In the genomic region with DNA sequence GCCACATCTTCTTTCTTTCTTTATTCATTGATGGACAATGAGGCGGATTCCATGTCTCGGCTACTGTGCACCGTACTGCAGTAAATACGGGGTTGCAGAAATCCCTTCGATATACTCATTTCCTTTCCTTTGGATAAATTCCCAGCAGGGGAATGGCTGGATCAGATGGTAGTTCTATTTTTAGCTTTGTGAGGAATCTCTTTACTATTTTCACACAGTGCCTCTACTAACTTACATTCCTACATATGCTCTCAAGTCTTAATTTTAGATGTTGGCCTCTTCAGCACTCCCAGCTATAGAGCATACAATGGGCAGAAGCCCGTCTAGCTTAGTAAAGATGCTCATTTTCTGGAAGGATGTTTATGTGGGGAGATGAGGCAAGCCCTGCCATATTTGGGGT, we compare ENCODE assay signal across 25 cellular contexts.
DNase-seq lines count a peak whose midpoint lies in the region; ATAC-seq and TF ChIP-seq lines count a peak whose summit lies in the region.
"Had no signal": no experiment of that assay in that cellular context is flagged by ENCODE, and none has a peak within 500 bp of the region (broad histone marks: within the 10 kb centered on the region; RNA-seq: fewer than 3 reads in every experiment).

No MANE protein-coding gene starts in this region.

- H3K4me3 ChIP-seq in AG04449 (ENCODE audit: low read depth, low read length) (no peak overlapping the region), astrocyte of the spinal cord (ENCODE audit: low read depth, low read length) (no peak overlapping the region), mesenchymal stem cell (ENCODE audit: insufficient read depth in 1 of 2, low read depth in 1 of 2, low read length in 2 of 2) (no peak overlapping the region), left lung (no peak overlapping the region)
- H3K4me3 ChIP-seq: SJCRH30, vagina had no signal

- H2AFZ ChIP-seq in mesenchymal stem cell (ENCODE audit: low read depth, low read length): no peak overlapping the region

- DNase-seq in AG04449 (ENCODE audit: low read depth, low spot score) (peak; percentile 49), HFFc6 (peak; percentile 26), astrocyte of the spinal cord (ENCODE audit: low read depth, low spot score) (peak; percentile 54), mesenchymal stem cell (peak; percentile 87), left lung (no peak), T-helper 1 cell (no peak), nucleus accumbens (lab: John Stamatoyannopoulos, UW) (no peak)
- DNase-seq: activated CD4-positive, alpha-beta T cell treated with anti-CD3 and anti-CD28 coated beads, Interleukin-2, amount 10 ng/mL, durations not matched to agents 24 days and 14 days; activated naive CD8-positive, alpha-beta T cell treated with anti-CD3 and anti-CD28 coated beads, Interleukin-2, amount 10 ng/mL, durations not matched to agents 7 days and 5 days; central memory CD4-positive, alpha-beta T cell; DMS153; effector CD8-positive, alpha-beta T cell; glutamatergic neuron; GOT3; Karpas-422; NCI-H1048; NCI-H187 treated with DMSO at 0.1 percent for 48 hours; NCI-H226; NCI-H774; SJCRH30; stimulated activated CD8-positive, alpha-beta memory T cell treated with anti-CD3 and anti-CD28 coated beads, Interleukin-4, amount 100 ng/mL, for 48 hours; T-helper 17 cell had no signal

- no peak overlapping the region for H3K9ac ChIP-seq in mesenchymal stem cell (ENCODE audit: low read length)

- no peak overlapping the region for H4K8ac ChIP-seq in mesenchymal stem cell (ENCODE audit: low read length)

- H2BK12ac ChIP-seq in mesenchymal stem cell (ENCODE audit: low read length in 2 of 2): no peak overlapping the region

- H3K79me1 ChIP-seq in mesenchymal stem cell (replicated peaks; ENCODE audit: low read length, poor library complexity, severe bottlenecking): no peaks in the 10 kb centered on the region

- no peak overlapping the region for H2BK5ac ChIP-seq in mesenchymal stem cell (ENCODE audit: low read depth, low read length, poor library complexity, severe bottlenecking)

- H3K27me3 ChIP-seq in mesenchymal stem cell (ENCODE audit: control insufficient read depth in 1 of 2, insufficient read depth in 1 of 2, low read length in 2 of 2) (no peaks in the 10 kb centered on the region), left lung (no peaks in the 10 kb centered on the region)
- H3K27me3 ChIP-seq: SJCRH30, vagina had no signal

- no peak overlapping the region for H3K4me3 Mint-ChIP-seq in HFFc6
- H3K4me3 Mint-ChIP-seq: activated CD4-positive, alpha-beta T cell treated with anti-CD3 and anti-CD28 coated beads, Interleukin-2, amount 10 ng/mL, durations not matched to agents 24 days and 14 days; activated naive CD8-positive, alpha-beta T cell treated with anti-CD3 and anti-CD28 coated beads, Interleukin-2, amount 10 ng/mL, durations not matched to agents 7 days and 5 days; T-helper 17 cell had no signal

- no peak overlapping the region for H2BK120ac ChIP-seq in mesenchymal stem cell (ENCODE audit: low read depth, low read length)

- peaks cover 4% of the 10 kb centered on the region; the same call in 1 of the 2 replicates for H3K9me3 Mint-ChIP-seq in HFFc6
- H3K9me3 Mint-ChIP-seq: activated CD4-positive, alpha-beta T cell treated with anti-CD3 and anti-CD28 coated beads, Interleukin-2, amount 10 ng/mL, durations not matched to agents 24 days and 14 days; activated naive CD8-positive, alpha-beta T cell treated with anti-CD3 and anti-CD28 coated beads, Interleukin-2, amount 10 ng/mL, durations not matched to agents 7 days and 5 days had no signal

- CTCF ChIA-PET in AG04449 (lab: Yijun Ruan, JAX): no interaction called here

- POLR2A ChIA-PET in AG04449 (lab: Yijun Ruan, JAX): no interaction called here

- no peaks in the 10 kb centered on the region; the same call in none of the 2 replicates for H3K27me3 Mint-ChIP-seq in HFFc6 (ENCODE audit: insufficient read depth)
- H3K27me3 Mint-ChIP-seq: activated CD4-positive, alpha-beta T cell treated with anti-CD3 and anti-CD28 coated beads, Interleukin-2, amount 10 ng/mL, durations not matched to agents 24 days and 14 days; activated naive CD8-positive, alpha-beta T cell treated with anti-CD3 and anti-CD28 coated beads, Interleukin-2, amount 10 ng/mL, durations not matched to agents 7 days and 5 days; T-helper 17 cell had no signal

- H3K18ac ChIP-seq in mesenchymal stem cell (ENCODE audit: low read depth in 1 of 2, low read length in 2 of 2): no peak overlapping the region

- H3K9me3 ChIP-seq in mesenchymal stem cell (ENCODE audit: control insufficient read depth, low read length): no peaks in the 10 kb centered on the region
- H3K9me3 ChIP-seq in left lung: no peaks in the 10 kb centered on the region
- H3K9me3 ChIP-seq: SJCRH30, vagina had no signal

- H3K4me2 ChIP-seq in mesenchymal stem cell (ENCODE audit: low read length, poor library complexity, severe bottlenecking): peak overlapping the region; percentile 16

- 29% methylated on average over 1 of the region's 6 CpGs for WGBS in mesenchymal stem cell

- TF ChIP-seq CTCF in AG04449 (IDR thresholded peaks at IDR 0.05; ENCODE audit: insufficient read depth, low read length, missing control alignments) (no peak), HFFc6 (IDR thresholded peaks at IDR 0.05) (no peak), astrocyte of the spinal cord (IDR thresholded peaks at IDR 0.05; ENCODE audit: low read depth, low read length) (no peak), left lung (IDR thresholded peaks at IDR 0.05) (no peak)

- H3K23ac ChIP-seq in mesenchymal stem cell (ENCODE audit: low read length in 2 of 2): no peak overlapping the region

- in situ Hi-C loops in astrocyte of the spinal cord (cut with HindIII; ENCODE audit: low sequenced_read_pairs): no loop called here

- no peak overlapping the region for H2AK5ac ChIP-seq in mesenchymal stem cell (ENCODE audit: low read length, severe bottlenecking)

- no peak overlapping the region for H4K91ac ChIP-seq in mesenchymal stem cell (ENCODE audit: low read length)

- H2BK15ac ChIP-seq in mesenchymal stem cell (ENCODE audit: low read depth, poor library complexity, severe bottlenecking): no peak overlapping the region

- no peaks in the 10 kb centered on the region for H3K36me3 Mint-ChIP-seq in HFFc6 (ENCODE audit: low read depth)
- H3K36me3 Mint-ChIP-seq: activated naive CD8-positive, alpha-beta T cell treated with anti-CD3 and anti-CD28 coated beads, Interleukin-2, amount 10 ng/mL, durations not matched to agents 7 days and 5 days had no signal

- no peak overlapping the region for H3K4ac ChIP-seq in mesenchymal stem cell (ENCODE audit: low read depth in 1 of 2, low read length in 2 of 2)

- H3K27ac Mint-ChIP-seq in HFFc6: no peak overlapping the region
- H3K27ac Mint-ChIP-seq: activated CD4-positive, alpha-beta T cell treated with anti-CD3 and anti-CD28 coated beads, Interleukin-2, amount 10 ng/mL, durations not matched to agents 24 days and 14 days; activated naive CD8-positive, alpha-beta T cell treated with anti-CD3 and anti-CD28 coated beads, Interleukin-2, amount 10 ng/mL, durations not matched to agents 7 days and 5 days; T-helper 17 cell had no signal

- H3K14ac ChIP-seq in mesenchymal stem cell (ENCODE audit: low read length in 2 of 2): no peak overlapping the region

- intact Hi-C loops in left lung (cut with DNase I): no loop called here

- ATAC-seq in left lung: no peak
- ATAC-seq in GM18873 (IDR thresholded peaks at IDR 0.05; ENCODE audit: low FRiP score, unreplicated experiment): no peak
- ATAC-seq: left lobe of liver, T-helper 17 cell had no signal

- peaks cover 8% of the 10 kb centered on the region for H3K4me1 Mint-ChIP-seq in HFFc6 (ENCODE audit: low read depth)
- H3K4me1 Mint-ChIP-seq: activated CD4-positive, alpha-beta T cell treated with anti-CD3 and anti-CD28 coated beads, Interleukin-2, amount 10 ng/mL, durations not matched to agents 24 days and 14 days; activated naive CD8-positive, alpha-beta T cell treated with anti-CD3 and anti-CD28 coated beads, Interleukin-2, amount 10 ng/mL, durations not matched to agents 7 days and 5 days; T-helper 17 cell had no signal

- H3K36me3 ChIP-seq in mesenchymal stem cell (ENCODE audit: control insufficient read depth in 1 of 2, insufficient read depth in 2 of 2, low read depth in 1 of 2, low read length in 2 of 2): no peaks in the 10 kb centered on the region
- no peaks in the 10 kb centered on the region for H3K36me3 ChIP-seq in left lung
- H3K36me3 ChIP-seq: SJCRH30, vagina had no signal

- H3K27ac ChIP-seq in mesenchymal stem cell (ENCODE audit: low read length, poor library complexity, severe bottlenecking): no peak overlapping the region
- H3K27ac ChIP-seq in left lung: no peak overlapping the region
- H3K27ac ChIP-seq: SJCRH30, vagina had no signal

- H3K4me1 ChIP-seq in mesenchymal stem cell (ENCODE audit: control insufficient read depth, insufficient read depth, low read depth, low read length) (peaks cover 1% of the 10 kb centered on the region), left lung (no peaks in the 10 kb centered on the region)
- H3K4me1 ChIP-seq: SJCRH30, vagina had no signal

Comparison
In these comparisons a context has a peak if more than half of its experiments do, and no peak if none do; other contexts are left out.
1. DNase-seq: peak in AG04449 (single experiment), HFFc6 (single experiment), astrocyte of the spinal cord (single experiment) and mesenchymal stem cell (single experiment); none in left lung (0 of 2), T-helper 1 cell (0 of 5) and nucleus accumbens (0 of 56).